Comparison of ENCODE assay signal across 8 cellular contexts in genomic region chr1:207811920-207812720, GRCh38.
DNase-seq lines count a peak whose midpoint lies in the region; ATAC-seq and TF ChIP-seq lines count a peak whose summit lies in the region.

No MANE protein-coding gene starts in this region.

- TF ChIP-seq POLR2A in right lobe of liver (IDR thresholded peaks at IDR 0.05) (no peak), tibial nerve (IDR thresholded peaks at IDR 0.05) (no peak)

- H3K9me3 ChIP-seq in DND-41 (ENCODE audit: insufficient read depth, low read length, severe bottlenecking) (no peaks in the 10 kb centered on the region), right lobe of liver (no peaks in the 10 kb centered on the region), tibial nerve (no peaks in the 10 kb centered on the region)

- peaks cover 85% of the 10 kb centered on the region for H3K79me2 ChIP-seq in DND-41 (ENCODE audit: insufficient read depth, low read length)

- H3K4me2 ChIP-seq in DND-41 (ENCODE audit: insufficient read depth, low read length): no peak overlapping the region

- peak overlapping the region; percentile 91 for H3K27ac Mint-ChIP-seq in central memory CD8-positive, alpha-beta T cell (ENCODE audit: low read depth)

- H3K27me3 Mint-ChIP-seq in central memory CD8-positive, alpha-beta T cell: no peaks in the 10 kb centered on the region

- H3K27ac ChIP-seq in DND-41 (ENCODE audit: low read length): no peak overlapping the region
- H3K27ac ChIP-seq in right lobe of liver: peak overlapping the region; percentile 74 to 91 (median 78)
- H3K27ac ChIP-seq in tibial nerve: peak overlapping the region; percentile 10 to 86 (median 58)

- H3K4me1 Mint-ChIP-seq in central memory CD8-positive, alpha-beta T cell: peaks cover 71% of the 10 kb centered on the region

- H3K36me3 Mint-ChIP-seq in central memory CD8-positive, alpha-beta T cell (ENCODE audit: insufficient read depth): peaks cover 66% of the 10 kb centered on the region

- no peak overlapping the region for H3K4me3 Mint-ChIP-seq in central memory CD8-positive, alpha-beta T cell

- H3K4me1 ChIP-seq in DND-41 (ENCODE audit: insufficient read depth, low read length) (no peaks in the 10 kb centered on the region), right lobe of liver (peaks cover 0 to 94% (median 39%) of the 10 kb centered on the region in 4 donors), tibial nerve (peaks cover 0 to 100% (median 99%) of the 10 kb centered on the region in 4 donors)

- 33% methylated on average over 7 of the region's 16 CpGs for WGBS in right lobe of liver (ENCODE audit: insufficient coverage, low coverage, low lambda C conversion rate, missing lambda C conversion rate)
- 77 to 79% methylated on average over 15 to 16 of the region's 16 CpGs for WGBS in tibial nerve, 2 donors

- peak in 1 of 2 donors; percentile 63 for TF ChIP-seq EP300 in tibial nerve (IDR thresholded peaks at IDR 0.05)

- peaks cover 91% of the 10 kb centered on the region for H4K20me1 ChIP-seq in DND-41 (ENCODE audit: insufficient read depth, low read length)

- DNase-seq in DND-41 (no peak), LNCaP clone FGC (ENCODE audit: low read depth) (peak; percentile 91), right lobe of liver (peak; percentile 88 to 96 (median 96)), tibial nerve (ENCODE audit: low spot score in 2 of 2) (peak in 1 of 2 donors; percentile 47), OCI-M2 (lab: John Stamatoyannopoulos, UW; ENCODE audit: unreplicated experiment) (no peak), NCI-H1048 (lab: John Stamatoyannopoulos, UW) (no peak)
- DNase-seq in central memory CD8-positive, alpha-beta T cell (ENCODE audit: low spot score in 2 of 2): no peak

- peaks cover 99% of the 10 kb centered on the region for H3K36me3 ChIP-seq in DND-41 (ENCODE audit: insufficient read depth, low read length)
- peaks cover 0 to 77% (median 29%) of the 10 kb centered on the region in 4 donors for H3K36me3 ChIP-seq in right lobe of liver
- peaks cover 3 to 89% (median 32%) of the 10 kb centered on the region in 3 donors for H3K36me3 ChIP-seq in tibial nerve

- TF ChIP-seq CTCF in DND-41 (IDR thresholded peaks at IDR 0.05; ENCODE audit: borderline replicate concordance, extremely low read depth, low read length, poor library complexity, severe bottlenecking) (peak; percentile 52), LNCaP clone FGC (IDR thresholded peaks at IDR 0.05; ENCODE audit: control insufficient read depth, extremely low read depth, insufficient read depth) (peak; percentile 86), right lobe of liver (IDR thresholded peaks at IDR 0.05) (peak; percentile 59 to 79 (median 68)), tibial nerve (IDR thresholded peaks at IDR 0.05) (peak in 4 of 5 experiments; percentile 35 to 40 (median 38))

- H3K9me3 Mint-ChIP-seq in central memory CD8-positive, alpha-beta T cell: no peaks in the 10 kb centered on the region

- H3K9ac ChIP-seq in DND-41 (ENCODE audit: low read depth, low read length): no peak overlapping the region

- H3K27me3 ChIP-seq in DND-41 (ENCODE audit: insufficient read depth, low read length, poor library complexity) (no peaks in the 10 kb centered on the region), right lobe of liver (no peaks in the 10 kb centered on the region), tibial nerve (no peaks in the 10 kb centered on the region)

- H2AFZ ChIP-seq in DND-41 (ENCODE audit: low read depth, low read length): no peak overlapping the region

- no peak overlapping the region for H3K4me3 ChIP-seq in DND-41 (ENCODE audit: low read depth in 1 of 2, low read length in 2 of 2)
- H3K4me3 ChIP-seq in LNCaP clone FGC (ENCODE audit: low read depth, low read length): no peak overlapping the region
- H3K4me3 ChIP-seq in right lobe of liver: no peak overlapping the region
- H3K4me3 ChIP-seq in tibial nerve: no peak overlapping the region

- ATAC-seq in DND-41 (ENCODE audit: insufficient read depth, low read depth) (no peak), right lobe of liver (peak; percentile 71 to 86 (median 82)), GM21528 (IDR thresholded peaks at IDR 0.05; ENCODE audit: low FRiP score, unreplicated experiment) (no peak)
- no peak for ATAC-seq in central memory CD8-positive, alpha-beta T cell (replicated peaks; ENCODE audit: extremely low read depth, poor library complexity, severe bottlenecking)

- intact Hi-C loops in right lobe of liver (cut with DNase I): loop anchor here in 1 of 2 donors (10.0 kb wide), 1 partner anchor 153 kb away; no protein-coding TSS in a partner anchor

Comparison
In these comparisons a context has a peak if more than half of its experiments do, and no peak if none do; other contexts are left out.
1. ATAC-seq: peak in right lobe of liver (4 of 4); none in DND-41 (single experiment), central memory CD8-positive, alpha-beta T cell (single experiment) and GM21528 (single experiment).
2. DNase-seq: peak in LNCaP clone FGC (single experiment) and right lobe of liver (3 of 3); none in DND-41 (single experiment), central memory CD8-positive, alpha-beta T cell (0 of 2), OCI-M2 (single experiment) and NCI-H1048 (single experiment).
3. Peak in every context shown above with its lines, with median percentiles within 50 percentile points of each other: CTCF ChIP-seq.